ENCODE assay signal across 31 cellular contexts in the genomic region with DNA sequence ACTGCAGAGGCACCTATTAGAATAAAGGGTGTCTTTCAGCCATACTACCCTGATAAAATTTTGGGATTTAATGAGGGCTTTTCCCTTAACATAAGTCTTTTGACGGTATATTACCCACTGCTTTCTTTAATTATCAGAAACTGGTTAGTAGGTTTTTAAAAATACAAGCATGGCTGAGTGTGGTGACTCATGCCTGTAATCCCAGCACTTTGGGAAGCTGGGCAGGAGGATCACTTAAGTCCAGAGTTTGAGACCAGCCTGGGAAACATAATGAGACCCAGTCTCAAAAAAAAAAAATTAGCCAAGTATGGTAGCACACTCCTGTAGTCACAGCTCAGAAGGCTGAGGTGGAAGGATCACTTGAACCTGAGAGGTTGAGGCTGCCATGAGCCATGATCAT. TPM values are rescaled to one million over a fixed set of nuclear protein-coding genes. Genes with fewer than 3 reads are reported as not detected.
DNase-seq lines count a peak whose midpoint lies in the region; ATAC-seq and TF ChIP-seq lines count a peak whose summit lies in the region.
"Had no signal": no experiment of that assay in that cellular context is flagged by ENCODE, and none has a peak within 500 bp of the region (broad histone marks: within the 10 kb centered on the region; RNA-seq: fewer than 3 reads in every experiment).

No MANE protein-coding gene starts in this region.

- 49% methylated on average over 1 of the region's 1 CpG for WGBS in smooth muscle cell (ENCODE audit: low lambda C conversion rate)

- TF ChIP-seq CTCF in fibroblast of lung (conservative IDR thresholded peaks at IDR 0.05 in 1 of 2, IDR thresholded peaks at IDR 0.05 in 1 of 2; ENCODE audit: low read depth in 1 of 2, low read length in 2 of 2), result no peak
- TF ChIP-seq CTCF in smooth muscle cell (IDR thresholded peaks at IDR 0.05; ENCODE audit: borderline replicate concordance, insufficient read depth, poor library complexity, severe bottlenecking), result no peak

- no peak overlapping the region for H3K9ac ChIP-seq in fibroblast of lung (ENCODE audit: insufficient read depth, low read length)
- no peak overlapping the region for H3K9ac ChIP-seq in smooth muscle cell (ENCODE audit: low read depth)
- H3K9ac ChIP-seq: BLaER1 treated with 17β-estradiol and CSF1 and Interleukin-3, amounts not matched to agents 10 nM and 100 nM had no signal

- no peaks in the 10 kb centered on the region for H4K20me1 ChIP-seq in fibroblast of lung (ENCODE audit: control insufficient read depth, extremely low read depth, insufficient read depth, low read length)
- H4K20me1 ChIP-seq in smooth muscle cell (ENCODE audit: low read depth), result no peaks in the 10 kb centered on the region
- H4K20me1 ChIP-seq: BLaER1 treated with 17β-estradiol and CSF1 and Interleukin-3, amounts not matched to agents 10 nM and 100 nM had no signal

- no peaks in the 10 kb centered on the region for H3K79me2 ChIP-seq in fibroblast of lung (ENCODE audit: control insufficient read depth, insufficient read depth, low read length)
- H3K79me2 ChIP-seq in smooth muscle cell (ENCODE audit: low read depth), result no peaks in the 10 kb centered on the region

- no peak overlapping the region for H2AFZ ChIP-seq in fibroblast of lung (ENCODE audit: low read length)
- H2AFZ ChIP-seq in smooth muscle cell (ENCODE audit: low read depth), result no peak overlapping the region

- peak; percentile 29 for DNase-seq in ELR (ENCODE audit: low read depth)
- peak; percentile 16 for DNase-seq in amniotic epithelial cell (ENCODE audit: low read depth)
- peak in 1 of 2 donors; percentile 24 for DNase-seq in fibroblast of lung (ENCODE audit: low read depth in 2 of 2)
- DNase-seq in smooth muscle cell (lab: John Stamatoyannopoulos, UW; ENCODE audit: unreplicated experiment), result no peak
- no peak for DNase-seq in T-helper 9 cell
- DNase-seq in SW 1271 (lab: John Stamatoyannopoulos, UW), result no peak
- DNase-seq: activated CD4-positive, alpha-beta T cell treated with anti-CD3 and anti-CD28 coated beads for 4 hours; activated naive CD4-positive, alpha-beta T cell treated with anti-CD3 and anti-CD28 coated beads, Interleukin-2, amount 10 ng/mL, durations not matched to agents 7 days and 5 days; anterior cingulate cortex; DMS153; Kasumi-1; left colon; NCI-H1436 treated with DMSO at 0.1 percent for 48 hours; NCI-H2081 treated with DMSO at 0.1 percent for 48 hours; NCI-H2227 treated with DMSO at 0.1 percent for 48 hours; NCI-H526; nephron progenitor cell; NK-92 treated with Interleukin-12 subunit alpha and Interleukin-12 subunit beta, amount 100 ng/mL, for 24 hours; pancreas; retina; stimulated activated CD4-positive, alpha-beta T cell treated with anti-CD3 and anti-CD28 coated beads, Interleukin-1b, Interleukin-23, amount 100 ng/mL, for 48 hours; stimulated activated naive CD8-positive, alpha-beta T cell treated with anti-CD3 and anti-CD28 coated beads, Interleukin-15, Interleukin-2, amounts not matched to agents 100 U/mL and 50 U/mL, for 24 hours; tibial artery had no signal

- no peaks in the 10 kb centered on the region for H3K9me3 ChIP-seq in fibroblast of lung (ENCODE audit: control insufficient read depth, insufficient read depth, low read depth, low read length)
- no peaks in the 10 kb centered on the region for H3K9me3 ChIP-seq in smooth muscle cell (replicated peaks; ENCODE audit: low read depth)
- H3K9me3 ChIP-seq: gastroesophageal sphincter, pancreas, tibial artery had no signal

- H3K4me2 ChIP-seq in fibroblast of lung (ENCODE audit: extremely low read depth, insufficient read depth, low read length) (peak overlapping the region; percentile 4), smooth muscle cell (peak overlapping the region; percentile 3)
- H3K4me2 ChIP-seq: BLaER1 treated with 17β-estradiol and CSF1 and Interleukin-3, amounts not matched to agents 10 nM and 100 nM had no signal

- H3K36me3 ChIP-seq in fibroblast of lung (ENCODE audit: control insufficient read depth, insufficient read depth, low read length), result peaks cover 7% of the 10 kb centered on the region
- peaks cover 23% of the 10 kb centered on the region for H3K36me3 ChIP-seq in smooth muscle cell (ENCODE audit: low read depth)

- H3K4me3 ChIP-seq in fibroblast of lung (replicated peaks in 1 of 4; ENCODE audit: control extremely low read depth in 1 of 4, insufficient read depth in 1 of 4, low read depth in 3 of 4, low read length in 4 of 4), result no peak overlapping the region
- no peak overlapping the region for H3K4me3 ChIP-seq in smooth muscle cell
- H3K4me3 ChIP-seq: BLaER1 treated with 17β-estradiol and CSF1 and Interleukin-3, amounts not matched to agents 10 nM and 100 nM; cardiac muscle cell; gastroesophageal sphincter; pancreas; tibial artery had no signal

- no peak for ATAC-seq in HG02588 (IDR thresholded peaks at IDR 0.05; ENCODE audit: unreplicated experiment)
- ATAC-seq: activated T-helper 17 cell treated with anti-CD3 and anti-CD28 coated beads, Interleukin-2, amount 50 U/mL, for 72 hours; esophagus mucosa; gastroesophageal sphincter; left colon; pancreas; Right ventricle myocardium inferior; stimulated activated naive CD8-positive, alpha-beta T cell treated with anti-CD3 and anti-CD28 coated beads, Interleukin-15, Interleukin-2, amounts not matched to agents 100 U/mL and 50 U/mL, for 24 hours had no signal

- H3K27me3 ChIP-seq in fibroblast of lung (ENCODE audit: control insufficient read depth, insufficient read depth, low read length), result no peaks in the 10 kb centered on the region
- no peaks in the 10 kb centered on the region for H3K27me3 ChIP-seq in smooth muscle cell (ENCODE audit: low read depth)
- H3K27me3 ChIP-seq: BLaER1 treated with 17β-estradiol and CSF1 and Interleukin-3, amounts not matched to agents 10 nM and 100 nM; cardiac muscle cell; gastroesophageal sphincter; pancreas; tibial artery had no signal

- H3K4me1 ChIP-seq in fibroblast of lung (ENCODE audit: control insufficient read depth, extremely low read depth, insufficient read depth, low read length), result peaks cover 10% of the 10 kb centered on the region
- no peaks in the 10 kb centered on the region for H3K4me1 ChIP-seq in smooth muscle cell (ENCODE audit: low read depth)
- H3K4me1 ChIP-seq: gastroesophageal sphincter, pancreas, tibial artery had no signal

- no peaks in the 10 kb centered on the region for H3F3A ChIP-seq in smooth muscle cell (ENCODE audit: low read depth)

- peak overlapping the region; percentile 66 for H3K27ac ChIP-seq in fibroblast of lung (ENCODE audit: insufficient read depth, low read length)
- H3K27ac ChIP-seq in smooth muscle cell (ENCODE audit: low read depth), result peak overlapping the region; percentile 81
- H3K27ac ChIP-seq: BLaER1 treated with 17β-estradiol and CSF1 and Interleukin-3, amounts not matched to agents 10 nM and 100 nM; cardiac muscle cell; gastroesophageal sphincter; pancreas; tibial artery; VCaP had no signal

RNA-seq across cellular contexts. Expression of gene CPSF3, which starts 16.1 kb away (rescaled TPM):
- 46.2 and 53.0 TPM in 2 replicates for total RNA-seq in fibroblast of lung
- 48.6 and 54.1 TPM in 2 replicates for polyA plus RNA-seq in fibroblast of lung
- polyA plus RNA-seq in fibroblast of lung (2012), result 38.9 and 49.5 TPM in 2 replicates
- 10.1 and 21.8 TPM in 2 replicates for polyA minus RNA-seq in fibroblast of lung (ENCODE audit: low replicate concordance)
- 42.7 and 52.6 TPM in 2 replicates for total RNA-seq in smooth muscle cell
- 30.1 and 30.3 TPM in 2 replicates for polyA plus RNA-seq in smooth muscle cell

RNA-seq across cellular contexts. Expression of gene ITGB1BP1, which starts 16.2 kb away (rescaled TPM):
- total RNA-seq in fibroblast of lung (44.4 and 44.6 TPM in 2 replicates), smooth muscle cell (40.2 and 53.9 TPM in 2 replicates)
- polyA plus RNA-seq in fibroblast of lung (107 and 131 TPM in 2 replicates), smooth muscle cell (138 and 142 TPM in 2 replicates)
- polyA plus RNA-seq in fibroblast of lung (2012), result 211 and 219 TPM in 2 replicates
- 20.5 and 24.2 TPM in 2 replicates for polyA minus RNA-seq in fibroblast of lung (ENCODE audit: low replicate concordance)

RNA-seq across cellular contexts. Expression of gene IAH1, which starts 34.8 kb away (rescaled TPM):
- total RNA-seq in fibroblast of lung (84.7 and 92.5 TPM in 2 replicates), smooth muscle cell (40.8 and 61.5 TPM in 2 replicates)
- polyA plus RNA-seq in fibroblast of lung (119 and 127 TPM in 2 replicates), smooth muscle cell (73.7 and 90.8 TPM in 2 replicates)
- 105 and 106 TPM in 2 replicates for polyA plus RNA-seq in fibroblast of lung (2012)
- polyA minus RNA-seq in fibroblast of lung (ENCODE audit: low replicate concordance), result 48.0 and 52.6 TPM in 2 replicates

Comparison
In these comparisons a context has a peak if more than half of its experiments do, and no peak if none do; other contexts are left out.
1. DNase-seq: peak in ELR (single experiment) and amniotic epithelial cell (single experiment); none in smooth muscle cell (single experiment), T-helper 9 cell (single experiment) and SW 1271 (0 of 2).